1 cellular context compared by ENCODE assay signal in the genomic region with DNA sequence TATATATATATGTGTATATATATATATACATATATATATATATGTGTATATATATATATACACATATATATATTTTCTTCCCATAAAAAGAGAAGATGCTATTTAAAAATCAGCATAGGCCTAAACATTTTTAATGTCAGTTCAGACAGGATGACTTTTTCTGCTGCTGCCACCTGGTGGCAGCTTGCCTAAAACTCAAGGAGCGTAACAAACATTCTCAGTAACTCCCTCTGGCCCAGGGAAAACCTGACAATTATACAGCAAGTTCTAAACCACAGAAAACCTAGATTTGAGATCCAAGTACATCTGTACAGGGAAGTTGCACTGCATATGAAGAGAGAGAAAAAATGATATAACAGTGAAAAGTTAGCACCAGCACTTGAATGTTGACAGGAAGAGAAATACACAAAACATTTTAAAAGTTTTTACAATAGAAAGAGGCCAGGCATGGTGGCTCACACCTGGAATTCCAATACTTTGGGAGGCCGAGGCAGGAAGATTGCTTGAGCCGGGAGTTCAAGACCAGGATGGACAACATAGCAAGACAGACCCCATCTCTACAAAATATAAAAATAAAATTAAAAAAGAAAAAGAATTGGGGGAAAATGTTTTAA.
TF ChIP-seq lines count a peak whose summit lies in the region.

No MANE protein-coding gene starts in this region.

TF ChIP-seq in K562, 482 proteins besides CTCF, POLR2A, EP300 and RAD21:
- no peak for TF ChIP-seq FOXA3 (CRISPR knock-in tag; conservative IDR thresholded peaks at IDR 0.05 in 1 of 2, IDR thresholded peaks at IDR 0.05 in 1 of 2)
- TF ChIP-seq BRD9 (IDR thresholded peaks at IDR 0.05; ENCODE audit: low read depth, partially characterized antibody), result no peak
- TF ChIP-seq, protein P1, sequence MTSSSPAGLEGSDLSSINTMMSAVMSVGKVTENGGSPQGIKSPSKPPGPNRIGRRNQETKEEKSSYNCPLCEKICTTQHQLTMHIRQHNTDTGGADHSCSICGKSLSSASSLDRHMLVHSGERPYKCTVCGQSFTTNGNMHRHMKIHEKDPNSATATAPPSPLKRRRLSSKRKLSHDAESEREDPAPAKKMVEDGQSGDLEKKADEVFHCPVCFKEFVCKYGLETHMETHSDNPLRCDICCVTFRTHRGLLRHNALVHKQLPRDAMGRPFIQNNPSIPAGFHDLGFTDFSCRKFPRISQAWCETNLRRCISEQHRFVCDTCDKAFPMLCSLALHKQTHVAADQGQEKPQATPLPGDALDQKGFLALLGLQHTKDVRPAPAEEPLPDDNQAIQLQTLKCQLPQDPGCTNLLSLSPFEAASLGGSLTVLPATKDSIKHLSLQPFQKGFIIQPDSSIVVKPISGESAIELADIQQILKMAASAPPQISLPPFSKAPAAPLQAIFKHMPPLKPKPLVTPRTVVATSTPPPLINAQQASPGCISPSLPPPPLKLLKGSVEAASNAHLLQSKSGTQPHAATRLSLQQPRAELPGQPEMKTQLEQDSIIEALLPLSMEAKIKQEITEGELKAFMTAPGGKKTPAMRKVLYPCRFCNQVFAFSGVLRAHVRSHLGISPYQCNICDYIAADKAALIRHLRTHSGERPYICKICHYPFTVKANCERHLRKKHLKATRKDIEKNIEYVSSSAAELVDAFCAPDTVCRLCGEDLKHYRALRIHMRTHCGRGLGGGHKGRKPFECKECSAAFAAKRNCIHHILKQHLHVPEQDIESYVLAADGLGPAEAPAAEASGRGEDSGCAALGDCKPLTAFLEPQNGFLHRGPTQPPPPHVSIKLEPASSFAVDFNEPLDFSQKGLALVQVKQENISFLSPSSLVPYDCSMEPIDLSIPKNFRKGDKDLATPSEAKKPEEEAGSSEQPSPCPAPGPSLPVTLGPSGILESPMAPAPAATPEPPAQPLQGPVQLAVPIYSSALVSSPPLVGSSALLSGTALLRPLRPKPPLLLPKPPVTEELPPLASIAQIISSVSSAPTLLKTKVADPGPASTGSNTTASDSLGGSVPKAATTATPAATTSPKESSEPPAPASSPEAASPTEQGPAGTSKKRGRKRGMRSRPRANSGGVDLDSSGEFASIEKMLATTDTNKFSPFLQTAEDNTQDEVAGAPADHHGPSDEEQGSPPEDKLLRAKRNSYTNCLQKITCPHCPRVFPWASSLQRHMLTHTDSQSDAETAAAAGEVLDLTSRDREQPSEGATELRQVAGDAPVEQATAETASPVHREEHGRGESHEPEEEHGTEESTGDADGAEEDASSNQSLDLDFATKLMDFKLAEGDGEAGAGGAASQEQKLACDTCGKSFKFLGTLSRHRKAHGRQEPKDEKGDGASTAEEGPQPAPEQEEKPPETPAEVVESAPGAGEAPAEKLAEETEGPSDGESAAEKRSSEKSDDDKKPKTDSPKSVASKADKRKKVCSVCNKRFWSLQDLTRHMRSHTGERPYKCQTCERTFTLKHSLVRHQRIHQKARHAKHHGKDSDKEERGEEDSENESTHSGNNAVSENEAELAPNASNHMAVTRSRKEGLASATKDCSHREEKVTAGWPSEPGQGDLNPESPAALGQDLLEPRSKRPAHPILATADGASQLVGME (CRISPR knock-in tag; IDR thresholded peaks at IDR 0.05), result no peak
- no peak for TF ChIP-seq SRSF3 (IDR thresholded peaks at IDR 0.05; ENCODE audit: insufficient read depth, low read length)
- TF ChIP-seq, protein P2, sequence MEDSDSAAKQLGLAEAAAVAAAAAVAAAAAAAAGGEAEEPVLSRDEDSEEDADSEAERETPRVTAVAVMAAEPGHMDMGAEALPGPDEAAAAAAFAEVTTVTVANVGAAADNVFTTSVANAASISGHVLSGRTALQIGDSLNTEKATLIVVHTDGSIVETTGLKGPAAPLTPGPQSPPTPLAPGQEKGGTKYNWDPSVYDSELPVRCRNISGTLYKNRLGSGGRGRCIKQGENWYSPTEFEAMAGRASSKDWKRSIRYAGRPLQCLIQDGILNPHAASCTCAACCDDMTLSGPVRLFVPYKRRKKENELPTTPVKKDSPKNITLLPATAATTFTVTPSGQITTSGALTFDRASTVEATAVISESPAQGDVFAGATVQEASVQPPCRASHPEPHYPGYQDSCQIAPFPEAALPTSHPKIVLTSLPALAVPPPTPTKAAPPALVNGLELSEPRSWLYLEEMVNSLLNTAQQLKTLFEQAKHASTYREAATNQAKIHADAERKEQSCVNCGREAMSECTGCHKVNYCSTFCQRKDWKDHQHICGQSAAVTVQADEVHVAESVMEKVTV (CRISPR knock-in tag; IDR thresholded peaks at IDR 0.05), result 0 out of 2 replicates have a peak, but pooled peaks have one; percentile 29
- no peak for TF ChIP-seq ZNF695 (CRISPR knock-in tag; IDR thresholded peaks at IDR 0.05)
- TF ChIP-seq, protein P3, sequence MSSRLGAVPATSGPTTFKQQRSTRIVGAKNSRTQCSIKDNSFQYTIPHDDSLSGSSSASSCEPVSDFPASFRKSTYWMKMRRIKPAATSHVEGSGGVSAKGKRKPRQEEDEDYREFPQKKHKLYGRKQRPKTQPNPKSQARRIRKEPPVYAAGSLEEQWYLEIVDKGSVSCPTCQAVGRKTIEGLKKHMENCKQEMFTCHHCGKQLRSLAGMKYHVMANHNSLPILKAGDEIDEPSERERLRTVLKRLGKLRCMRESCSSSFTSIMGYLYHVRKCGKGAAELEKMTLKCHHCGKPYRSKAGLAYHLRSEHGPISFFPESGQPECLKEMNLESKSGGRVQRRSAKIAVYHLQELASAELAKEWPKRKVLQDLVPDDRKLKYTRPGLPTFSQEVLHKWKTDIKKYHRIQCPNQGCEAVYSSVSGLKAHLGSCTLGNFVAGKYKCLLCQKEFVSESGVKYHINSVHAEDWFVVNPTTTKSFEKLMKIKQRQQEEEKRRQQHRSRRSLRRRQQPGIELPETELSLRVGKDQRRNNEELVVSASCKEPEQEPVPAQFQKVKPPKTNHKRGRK (tag; IDR thresholded peaks at IDR 0.05), result peak; percentile 70
- no peak for TF ChIP-seq C11orf30 (IDR thresholded peaks at IDR 0.05; ENCODE audit: low read depth)
- no peak for TF ChIP-seq HLTF (IDR thresholded peaks at IDR 0.05)
- no peak for TF ChIP-seq CBX8 (IDR thresholded peaks at IDR 0.05; ENCODE audit: borderline replicate concordance, extremely low read depth, low read depth, low read length, poor library complexity, severe bottlenecking)
- TF ChIP-seq SMC3 (conservative IDR thresholded peaks at IDR 0.05; ENCODE audit: insufficient read depth, low read depth, low read length), result peak; percentile 59; the same call in 1 of the 2 replicates
- TF ChIP-seq TCF3 (CRISPR knock-in tag; IDR thresholded peaks at IDR 0.05), result no peak
